Comparison of ENCODE assay signal across 8 cellular contexts in the genomic region with DNA sequence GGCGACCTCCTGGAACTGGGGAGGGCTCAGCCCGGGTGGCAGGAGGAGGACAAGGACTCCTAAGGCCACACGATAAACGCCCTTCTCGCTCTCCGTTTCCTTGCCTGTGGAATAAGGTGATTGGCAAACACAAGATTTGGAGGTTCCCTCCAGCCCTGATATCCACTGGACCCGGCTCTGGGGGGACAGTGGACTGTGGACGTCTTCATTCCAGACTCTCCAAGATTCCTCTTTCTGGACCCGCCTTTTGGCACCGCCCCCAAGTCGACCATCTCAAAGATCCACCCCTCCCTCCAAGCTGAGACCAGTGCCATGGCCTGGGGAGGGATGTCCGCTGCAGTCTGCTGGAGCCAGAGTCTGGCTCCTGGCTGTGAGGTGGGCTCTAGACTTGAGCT. TPM values are rescaled to one million over a fixed set of nuclear protein-coding genes. Genes with fewer than 3 reads are reported as not detected.
DNase-seq lines count a peak whose midpoint lies in the region; ATAC-seq and TF ChIP-seq lines count a peak whose summit lies in the region.

No MANE protein-coding gene starts in this region.

- no peaks in the 10 kb centered on the region for H3K27me3 Mint-ChIP-seq in activated naive CD4-positive, alpha-beta T cell treated with anti-CD3 and anti-CD28 coated beads, Interleukin-2, amount 50 U/mL, for 24 hours
- no peaks in the 10 kb centered on the region for H3K27me3 Mint-ChIP-seq in activated CD8-positive, alpha-beta T cell treated with anti-CD3 and anti-CD28 coated beads, Interleukin-2, amount 10 ng/mL, durations not matched to agents 7 days and 5 days (ENCODE audit: low read depth)

- peak overlapping the region; percentile 76 for H3K4me3 ChIP-seq in left ventricle myocardium inferior

- peak overlapping the region; percentile 97 for H3K4me3 Mint-ChIP-seq in activated naive CD4-positive, alpha-beta T cell treated with anti-CD3 and anti-CD28 coated beads, Interleukin-2, amount 50 U/mL, for 24 hours
- H3K4me3 Mint-ChIP-seq in activated CD8-positive, alpha-beta T cell treated with anti-CD3 and anti-CD28 coated beads, Interleukin-2, amount 10 ng/mL, durations not matched to agents 7 days and 5 days: peak overlapping the region; percentile 74

- H3K27me3 ChIP-seq in left ventricle myocardium inferior (ENCODE audit: low read depth): no peaks in the 10 kb centered on the region

- no peak for ATAC-seq in activated naive CD4-positive, alpha-beta T cell treated with anti-CD3 and anti-CD28 coated beads, Interleukin-2, amount 50 U/mL, for 72 hours
- no peak for ATAC-seq in activated CD8-positive, alpha-beta T cell treated with anti-CD3 and anti-CD28 coated beads, Interleukin-2, amount 10 ng/mL, durations not matched to agents 7 days and 5 days
- ATAC-seq in sciatic nerve: peak; percentile 8
- no peak for ATAC-seq in omental fat pad (ENCODE audit: low FRiP score)
- no peak for ATAC-seq in GM18909 (IDR thresholded peaks at IDR 0.05; ENCODE audit: poor library complexity, unreplicated experiment)

- peaks cover 41% of the 10 kb centered on the region for H3K4me1 Mint-ChIP-seq in activated naive CD4-positive, alpha-beta T cell treated with anti-CD3 and anti-CD28 coated beads, Interleukin-2, amount 50 U/mL, for 24 hours
- peaks cover 39% of the 10 kb centered on the region for H3K4me1 Mint-ChIP-seq in activated CD8-positive, alpha-beta T cell treated with anti-CD3 and anti-CD28 coated beads, Interleukin-2, amount 10 ng/mL, durations not matched to agents 7 days and 5 days (ENCODE audit: low read depth)

- H3K9me3 ChIP-seq in left ventricle myocardium inferior (replicated peaks): no peaks in the 10 kb centered on the region

- POLR2A ChIA-PET in activated CD8-positive, alpha-beta T cell treated with anti-CD3 and anti-CD28 coated beads, Interleukin-2, amount 10 ng/mL, durations not matched to agents 7 days and 5 days (lab: Charles Lee): interaction anchor here (0.8 kb wide), 2 partner anchors 10 to 24 kb away, joined by 3 to 6 read pairs; partner anchors contain the start of gene ZNF783

- intact Hi-C loops in left ventricle myocardium inferior (cut with micrococcal nuclease): no loop called here
- intact Hi-C loops in sciatic nerve (cut with DNase I): no loop called here

- TF ChIP-seq CTCF in left ventricle myocardium inferior (IDR thresholded peaks at IDR 0.05; ENCODE audit: borderline replicate concordance) (no peak), omental fat pad (IDR thresholded peaks at IDR 0.05) (no peak)

- peaks cover 4% of the 10 kb centered on the region for H3K36me3 Mint-ChIP-seq in activated naive CD4-positive, alpha-beta T cell treated with anti-CD3 and anti-CD28 coated beads, Interleukin-2, amount 50 U/mL, for 24 hours
- H3K36me3 Mint-ChIP-seq in activated naive CD4-positive, alpha-beta T cell treated with anti-CD3 and anti-CD28 coated beads, Interleukin-2, amount 50 U/mL, for 72 hours: no peaks in the 10 kb centered on the region
- peaks cover 11% of the 10 kb centered on the region for H3K36me3 Mint-ChIP-seq in activated CD8-positive, alpha-beta T cell treated with anti-CD3 and anti-CD28 coated beads, Interleukin-2, amount 10 ng/mL, durations not matched to agents 7 days and 5 days (ENCODE audit: low read depth)

- peak overlapping the region; percentile 21 for H3K27ac ChIP-seq in left ventricle myocardium inferior (replicated peaks)

- H3K27ac Mint-ChIP-seq in activated naive CD4-positive, alpha-beta T cell treated with anti-CD3 and anti-CD28 coated beads, Interleukin-2, amount 50 U/mL, for 24 hours: peak overlapping the region; percentile 95
- peak overlapping the region in 1 of 2 donors; percentile 31 for H3K27ac Mint-ChIP-seq in activated naive CD4-positive, alpha-beta T cell treated with anti-CD3 and anti-CD28 coated beads, Interleukin-2, amount 50 U/mL, for 72 hours
- peak overlapping the region; percentile 64 for H3K27ac Mint-ChIP-seq in activated CD8-positive, alpha-beta T cell treated with anti-CD3 and anti-CD28 coated beads, Interleukin-2, amount 10 ng/mL, durations not matched to agents 7 days and 5 days

- CTCF ChIA-PET in activated CD8-positive, alpha-beta T cell treated with anti-CD3 and anti-CD28 coated beads, Interleukin-2, amount 10 ng/mL, durations not matched to agents 7 days and 5 days (lab: Charles Lee): interaction anchor here (0.5 to 3.0 kb wide), 11 partner anchors 12 to 376 kb away, joined by 3 to 44 read pairs (median 4); partner anchors contain the start of genes ZNF282 and ZNF783

- peaks cover 19% of the 10 kb centered on the region for H3K4me1 ChIP-seq in left ventricle myocardium inferior

- no peaks in the 10 kb centered on the region for H3K9me3 Mint-ChIP-seq in activated naive CD4-positive, alpha-beta T cell treated with anti-CD3 and anti-CD28 coated beads, Interleukin-2, amount 50 U/mL, for 24 hours
- no peaks in the 10 kb centered on the region for H3K9me3 Mint-ChIP-seq in activated naive CD4-positive, alpha-beta T cell treated with anti-CD3 and anti-CD28 coated beads, Interleukin-2, amount 50 U/mL, for 72 hours
- no peaks in the 10 kb centered on the region for H3K9me3 Mint-ChIP-seq in activated CD8-positive, alpha-beta T cell treated with anti-CD3 and anti-CD28 coated beads, Interleukin-2, amount 10 ng/mL, durations not matched to agents 7 days and 5 days (ENCODE audit: insufficient read depth)

- DNase-seq in activated naive CD4-positive, alpha-beta T cell treated with anti-CD3 and anti-CD28 coated beads, Interleukin-2, amount 50 U/mL, for 72 hours (ENCODE audit: low spot score in 2 of 2): no peak
- no peak for DNase-seq in activated CD8-positive, alpha-beta T cell treated with anti-CD3 and anti-CD28 coated beads, Interleukin-2, amount 10 ng/mL, durations not matched to agents 7 days and 5 days
- DNase-seq in left ventricle myocardium inferior (peak; percentile 47), sciatic nerve (ENCODE audit: low spot score) (no peak), omental fat pad (ENCODE audit: low spot score) (no peak)
- DNase-seq in stimulated activated naive CD4-positive, alpha-beta T cell treated with Interleukin-2 at 50 U/mL for 16 hours (lab: John Stamatoyannopoulos, UW): no peak

- peaks cover 23% of the 10 kb centered on the region for H3K36me3 ChIP-seq in left ventricle myocardium inferior

RNA-seq across cellular contexts. Expression of gene ZNF783, which starts 23.6 kb away (rescaled TPM):
- total RNA-seq in activated naive CD4-positive, alpha-beta T cell treated with anti-CD3 and anti-CD28 coated beads, Interleukin-2, amount 50 U/mL, for 72 hours: 10 to 100 TPM in 1 of 2 donors, 1 to 10 TPM in 1; 7.6 to 18.2 TPM
- total RNA-seq in activated CD8-positive, alpha-beta T cell treated with anti-CD3 and anti-CD28 coated beads, Interleukin-2, amount 10 ng/mL, durations not matched to agents 7 days and 5 days: 10 to 100 TPM; 12.7 to 12.9 TPM
- total RNA-seq in left ventricle myocardium inferior: 4.5 TPM
- 32.1 TPM for total RNA-seq in sciatic nerve
- 10 to 100 TPM in 3 of 4 donors, 1 to 10 TPM in 1; 9.7 to 24.6 (median 15.9) TPM for total RNA-seq in omental fat pad

RNA-seq across cellular contexts. Expression of gene ZNF212, which starts 46.1 kb away (rescaled TPM):
- total RNA-seq in activated naive CD4-positive, alpha-beta T cell treated with anti-CD3 and anti-CD28 coated beads, Interleukin-2, amount 50 U/mL, for 72 hours: 10 to 100 TPM; 12.1 to 13.3 TPM
- 10 to 100 TPM; 10.8 to 12.9 TPM for total RNA-seq in activated CD8-positive, alpha-beta T cell treated with anti-CD3 and anti-CD28 coated beads, Interleukin-2, amount 10 ng/mL, durations not matched to agents 7 days and 5 days
- total RNA-seq in left ventricle myocardium inferior: 5.4 TPM
- 13.2 TPM for total RNA-seq in sciatic nerve
- total RNA-seq in omental fat pad: 1 to 10 TPM; 2.4 to 8.5 (median 5.0) TPM
